1 cellular context compared by ENCODE assay signal in the genomic region with DNA sequence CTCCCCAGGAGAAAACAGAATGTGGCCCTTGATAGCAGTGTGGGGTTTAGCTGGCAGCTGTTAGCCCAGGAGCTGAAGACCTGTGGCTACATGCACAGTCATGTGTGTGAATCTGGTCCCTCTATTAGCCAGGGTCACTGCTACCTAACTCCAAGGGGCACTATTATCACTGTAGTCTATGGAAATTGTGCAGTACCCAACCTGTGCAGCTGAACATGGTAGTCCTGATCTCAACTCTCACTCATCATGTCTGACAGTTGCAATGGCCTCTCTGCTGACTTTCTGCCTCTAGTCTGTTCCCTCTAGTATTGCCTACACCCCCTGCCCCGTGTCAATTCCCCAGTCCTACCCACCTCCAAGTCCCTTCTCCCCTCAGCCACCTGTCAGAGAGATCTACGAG.
TF ChIP-seq lines count a peak whose summit lies in the region.

No MANE protein-coding gene starts in this region.

TF ChIP-seq in IMR-90, 13 proteins besides CTCF, POLR2A, EP300 and RAD21:
- no peak for TF ChIP-seq RCOR1 (IDR thresholded peaks at IDR 0.05; ENCODE audit: insufficient replicate concordance, low read length)
- no peak for TF ChIP-seq CEBPB (IDR thresholded peaks at IDR 0.05; ENCODE audit: low read depth, low read length)
- TF ChIP-seq NFE2L2 (IDR thresholded peaks at IDR 0.05; ENCODE audit: low read depth, low read length), result no peak
- no peak for TF ChIP-seq FOS (IDR thresholded peaks at IDR 0.05; ENCODE audit: low read depth, low read length)
- no peak for TF ChIP-seq MAFK (IDR thresholded peaks at IDR 0.05; ENCODE audit: low read depth, low read length)
- TF ChIP-seq, protein P1, sequence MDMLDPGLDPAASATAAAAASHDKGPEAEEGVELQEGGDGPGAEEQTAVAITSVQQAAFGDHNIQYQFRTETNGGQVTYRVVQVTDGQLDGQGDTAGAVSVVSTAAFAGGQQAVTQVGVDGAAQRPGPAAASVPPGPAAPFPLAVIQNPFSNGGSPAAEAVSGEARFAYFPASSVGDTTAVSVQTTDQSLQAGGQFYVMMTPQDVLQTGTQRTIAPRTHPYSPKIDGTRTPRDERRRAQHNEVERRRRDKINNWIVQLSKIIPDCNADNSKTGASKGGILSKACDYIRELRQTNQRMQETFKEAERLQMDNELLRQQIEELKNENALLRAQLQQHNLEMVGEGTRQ (IDR thresholded peaks at IDR 0.05; ENCODE audit: low read depth, low read length), result no peak
- no peak for TF ChIP-seq BHLHE40 (IDR thresholded peaks at IDR 0.05; ENCODE audit: low read depth, low read length)
- TF ChIP-seq SMC3 (IDR thresholded peaks at IDR 0.05; ENCODE audit: low read depth, low read length), result no peak
TF ChIP-seq in IMR-90: peak in this region for 0.
